In genomic region chr9:127664678-127665507, GRCh38 we compare ENCODE assay signal across 1 cellular context.
A peak's percentile ranks its signal among the peaks of the same experiment; 100 is the strongest.
TF ChIP-seq lines count a peak whose summit lies in the region.

No MANE protein-coding gene starts in this region.

TF ChIP-seq in HepG2, 621 proteins besides CTCF, POLR2A, EP300 and RAD21 (continued from another document and continues in another):
- no peak for TF ChIP-seq ZNF770 (CRISPR knock-in tag; IDR thresholded peaks at IDR 0.05)
- TF ChIP-seq, protein P1, sequence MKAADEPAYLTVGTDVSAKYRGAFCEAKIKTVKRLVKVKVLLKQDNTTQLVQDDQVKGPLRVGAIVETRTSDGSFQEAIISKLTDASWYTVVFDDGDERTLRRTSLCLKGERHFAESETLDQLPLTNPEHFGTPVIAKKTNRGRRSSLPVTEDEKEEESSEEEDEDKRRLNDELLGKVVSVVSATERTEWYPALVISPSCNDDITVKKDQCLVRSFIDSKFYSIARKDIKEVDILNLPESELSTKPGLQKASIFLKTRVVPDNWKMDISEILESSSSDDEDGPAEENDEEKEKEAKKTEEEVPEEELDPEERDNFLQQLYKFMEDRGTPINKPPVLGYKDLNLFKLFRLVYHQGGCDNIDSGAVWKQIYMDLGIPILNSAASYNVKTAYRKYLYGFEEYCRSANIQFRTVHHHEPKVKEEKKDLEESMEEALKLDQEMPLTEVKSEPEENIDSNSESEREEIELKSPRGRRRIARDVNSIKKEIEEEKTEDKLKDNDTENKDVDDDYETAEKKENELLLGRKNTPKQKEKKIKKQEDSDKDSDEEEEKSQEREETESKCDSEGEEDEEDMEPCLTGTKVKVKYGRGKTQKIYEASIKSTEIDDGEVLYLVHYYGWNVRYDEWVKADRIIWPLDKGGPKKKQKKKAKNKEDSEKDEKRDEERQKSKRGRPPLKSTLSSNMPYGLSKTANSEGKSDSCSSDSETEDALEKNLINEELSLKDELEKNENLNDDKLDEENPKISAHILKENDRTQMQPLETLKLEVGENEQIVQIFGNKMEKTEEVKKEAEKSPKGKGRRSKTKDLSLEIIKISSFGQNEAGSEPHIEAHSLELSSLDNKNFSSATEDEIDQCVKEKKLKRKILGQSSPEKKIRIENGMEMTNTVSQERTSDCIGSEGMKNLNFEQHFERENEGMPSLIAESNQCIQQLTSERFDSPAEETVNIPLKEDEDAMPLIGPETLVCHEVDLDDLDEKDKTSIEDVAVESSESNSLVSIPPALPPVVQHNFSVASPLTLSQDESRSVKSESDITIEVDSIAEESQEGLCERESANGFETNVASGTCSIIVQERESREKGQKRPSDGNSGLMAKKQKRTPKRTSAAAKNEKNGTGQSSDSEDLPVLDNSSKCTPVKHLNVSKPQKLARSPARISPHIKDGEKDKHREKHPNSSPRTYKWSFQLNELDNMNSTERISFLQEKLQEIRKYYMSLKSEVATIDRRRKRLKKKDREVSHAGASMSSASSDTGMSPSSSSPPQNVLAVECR (CRISPR knock-in tag; IDR thresholded peaks at IDR 0.05; ENCODE audit: borderline replicate concordance): peak; percentile 81
- no peak for TF ChIP-seq SMARCE1 (IDR thresholded peaks at IDR 0.05; ENCODE audit: borderline replicate concordance)
- TF ChIP-seq, protein P2, sequence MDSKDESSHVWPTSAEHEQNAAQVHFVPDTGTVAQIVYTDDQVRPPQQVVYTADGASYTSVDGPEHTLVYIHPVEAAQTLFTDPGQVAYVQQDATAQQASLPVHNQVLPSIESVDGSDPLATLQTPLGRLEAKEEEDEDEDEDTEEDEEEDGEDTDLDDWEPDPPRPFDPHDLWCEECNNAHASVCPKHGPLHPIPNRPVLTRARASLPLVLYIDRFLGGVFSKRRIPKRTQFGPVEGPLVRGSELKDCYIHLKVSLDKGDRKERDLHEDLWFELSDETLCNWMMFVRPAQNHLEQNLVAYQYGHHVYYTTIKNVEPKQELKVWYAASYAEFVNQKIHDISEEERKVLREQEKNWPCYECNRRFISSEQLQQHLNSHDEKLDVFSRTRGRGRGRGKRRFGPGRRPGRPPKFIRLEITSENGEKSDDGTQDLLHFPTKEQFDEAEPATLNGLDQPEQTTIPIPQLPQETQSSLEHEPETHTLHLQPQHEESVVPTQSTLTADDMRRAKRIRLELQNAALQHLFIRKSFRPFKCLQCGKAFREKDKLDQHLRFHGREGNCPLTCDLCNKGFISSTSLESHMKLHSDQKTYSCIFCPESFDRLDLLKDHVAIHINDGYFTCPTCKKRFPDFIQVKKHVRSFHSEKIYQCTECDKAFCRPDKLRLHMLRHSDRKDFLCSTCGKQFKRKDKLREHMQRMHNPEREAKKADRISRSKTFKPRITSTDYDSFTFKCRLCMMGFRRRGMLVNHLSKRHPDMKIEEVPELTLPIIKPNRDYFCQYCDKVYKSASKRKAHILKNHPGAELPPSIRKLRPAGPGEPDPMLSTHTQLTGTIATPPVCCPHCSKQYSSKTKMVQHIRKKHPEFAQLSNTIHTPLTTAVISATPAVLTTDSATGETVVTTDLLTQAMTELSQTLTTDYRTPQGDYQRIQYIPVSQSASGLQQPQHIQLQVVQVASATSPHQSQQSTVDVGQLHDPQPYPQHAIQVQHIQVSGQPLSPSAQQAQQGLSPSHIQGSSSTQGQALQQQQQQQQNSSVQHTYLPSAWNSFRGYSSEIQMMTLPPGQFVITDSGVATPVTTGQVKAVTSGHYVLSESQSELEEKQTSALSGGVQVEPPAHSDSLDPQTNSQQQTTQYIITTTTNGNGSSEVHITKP (CRISPR knock-in tag; IDR thresholded peaks at IDR 0.05; ENCODE audit: low read depth): 0 out of 2 replicates have a peak, but pooled peaks have one; percentile 37
- no peak for TF ChIP-seq CENPX (CRISPR knock-in tag; IDR thresholded peaks at IDR 0.05)
- no peak for TF ChIP-seq ZNF567 (CRISPR knock-in tag; IDR thresholded peaks at IDR 0.05; ENCODE audit: borderline replicate concordance)
- 0 out of 2 replicates have a peak, but pooled peaks have one; percentile 60 for TF ChIP-seq ZNF878 (CRISPR knock-in tag; IDR thresholded peaks at IDR 0.05)
- TF ChIP-seq, protein P3, sequence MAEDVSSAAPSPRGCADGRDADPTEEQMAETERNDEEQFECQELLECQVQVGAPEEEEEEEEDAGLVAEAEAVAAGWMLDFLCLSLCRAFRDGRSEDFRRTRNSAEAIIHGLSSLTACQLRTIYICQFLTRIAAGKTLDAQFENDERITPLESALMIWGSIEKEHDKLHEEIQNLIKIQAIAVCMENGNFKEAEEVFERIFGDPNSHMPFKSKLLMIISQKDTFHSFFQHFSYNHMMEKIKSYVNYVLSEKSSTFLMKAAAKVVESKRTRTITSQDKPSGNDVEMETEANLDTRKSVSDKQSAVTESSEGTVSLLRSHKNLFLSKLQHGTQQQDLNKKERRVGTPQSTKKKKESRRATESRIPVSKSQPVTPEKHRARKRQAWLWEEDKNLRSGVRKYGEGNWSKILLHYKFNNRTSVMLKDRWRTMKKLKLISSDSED (CRISPR knock-in tag; IDR thresholded peaks at IDR 0.05): no peak
- no peak for TF ChIP-seq ATF7-NPFF (CRISPR knock-in tag; IDR thresholded peaks at IDR 0.05; ENCODE audit: low read depth)
- peak; percentile 61; the same call in 1 of the 2 replicates for TF ChIP-seq PATZ1 (CRISPR knock-in tag; IDR thresholded peaks at IDR 0.05)
- TF ChIP-seq ATF6 (CRISPR knock-in tag; conservative IDR thresholded peaks at IDR 0.05): no peak
- peak; percentile 72; the same call in 1 of the 2 replicates for TF ChIP-seq ZNF143 (CRISPR knock-in tag; IDR thresholded peaks at IDR 0.05)
- no peak for TF ChIP-seq AKAP8 (CRISPR knock-in tag; IDR thresholded peaks at IDR 0.05)
- TF ChIP-seq SIN3A (IDR thresholded peaks at IDR 0.05; ENCODE audit: borderline replicate concordance, low read depth, low read length): no peak
- no peak for TF ChIP-seq GTF3A (CRISPR knock-in tag; conservative IDR thresholded peaks at IDR 0.05)
- TF ChIP-seq, protein P4, sequence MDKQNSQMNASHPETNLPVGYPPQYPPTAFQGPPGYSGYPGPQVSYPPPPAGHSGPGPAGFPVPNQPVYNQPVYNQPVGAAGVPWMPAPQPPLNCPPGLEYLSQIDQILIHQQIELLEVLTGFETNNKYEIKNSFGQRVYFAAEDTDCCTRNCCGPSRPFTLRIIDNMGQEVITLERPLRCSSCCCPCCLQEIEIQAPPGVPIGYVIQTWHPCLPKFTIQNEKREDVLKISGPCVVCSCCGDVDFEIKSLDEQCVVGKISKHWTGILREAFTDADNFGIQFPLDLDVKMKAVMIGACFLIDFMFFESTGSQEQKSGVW (CRISPR knock-in tag; IDR thresholded peaks at IDR 0.05; ENCODE audit: borderline replicate concordance): no peak
- no peak for TF ChIP-seq LCORL (IDR thresholded peaks at IDR 0.05)
- peak; percentile 51; the same call in 1 of the 2 replicates for TF ChIP-seq LCORL (CRISPR knock-in tag; IDR thresholded peaks at IDR 0.05)
- peak; percentile 34; the same call in 1 of the 2 replicates for TF ChIP-seq BCL6 (CRISPR knock-in tag; IDR thresholded peaks at IDR 0.05)
- 0 out of 2 replicates have a peak, but pooled peaks have one; percentile 57 for TF ChIP-seq ZNF451 (CRISPR knock-in tag; IDR thresholded peaks at IDR 0.05)
- TF ChIP-seq, protein P5, sequence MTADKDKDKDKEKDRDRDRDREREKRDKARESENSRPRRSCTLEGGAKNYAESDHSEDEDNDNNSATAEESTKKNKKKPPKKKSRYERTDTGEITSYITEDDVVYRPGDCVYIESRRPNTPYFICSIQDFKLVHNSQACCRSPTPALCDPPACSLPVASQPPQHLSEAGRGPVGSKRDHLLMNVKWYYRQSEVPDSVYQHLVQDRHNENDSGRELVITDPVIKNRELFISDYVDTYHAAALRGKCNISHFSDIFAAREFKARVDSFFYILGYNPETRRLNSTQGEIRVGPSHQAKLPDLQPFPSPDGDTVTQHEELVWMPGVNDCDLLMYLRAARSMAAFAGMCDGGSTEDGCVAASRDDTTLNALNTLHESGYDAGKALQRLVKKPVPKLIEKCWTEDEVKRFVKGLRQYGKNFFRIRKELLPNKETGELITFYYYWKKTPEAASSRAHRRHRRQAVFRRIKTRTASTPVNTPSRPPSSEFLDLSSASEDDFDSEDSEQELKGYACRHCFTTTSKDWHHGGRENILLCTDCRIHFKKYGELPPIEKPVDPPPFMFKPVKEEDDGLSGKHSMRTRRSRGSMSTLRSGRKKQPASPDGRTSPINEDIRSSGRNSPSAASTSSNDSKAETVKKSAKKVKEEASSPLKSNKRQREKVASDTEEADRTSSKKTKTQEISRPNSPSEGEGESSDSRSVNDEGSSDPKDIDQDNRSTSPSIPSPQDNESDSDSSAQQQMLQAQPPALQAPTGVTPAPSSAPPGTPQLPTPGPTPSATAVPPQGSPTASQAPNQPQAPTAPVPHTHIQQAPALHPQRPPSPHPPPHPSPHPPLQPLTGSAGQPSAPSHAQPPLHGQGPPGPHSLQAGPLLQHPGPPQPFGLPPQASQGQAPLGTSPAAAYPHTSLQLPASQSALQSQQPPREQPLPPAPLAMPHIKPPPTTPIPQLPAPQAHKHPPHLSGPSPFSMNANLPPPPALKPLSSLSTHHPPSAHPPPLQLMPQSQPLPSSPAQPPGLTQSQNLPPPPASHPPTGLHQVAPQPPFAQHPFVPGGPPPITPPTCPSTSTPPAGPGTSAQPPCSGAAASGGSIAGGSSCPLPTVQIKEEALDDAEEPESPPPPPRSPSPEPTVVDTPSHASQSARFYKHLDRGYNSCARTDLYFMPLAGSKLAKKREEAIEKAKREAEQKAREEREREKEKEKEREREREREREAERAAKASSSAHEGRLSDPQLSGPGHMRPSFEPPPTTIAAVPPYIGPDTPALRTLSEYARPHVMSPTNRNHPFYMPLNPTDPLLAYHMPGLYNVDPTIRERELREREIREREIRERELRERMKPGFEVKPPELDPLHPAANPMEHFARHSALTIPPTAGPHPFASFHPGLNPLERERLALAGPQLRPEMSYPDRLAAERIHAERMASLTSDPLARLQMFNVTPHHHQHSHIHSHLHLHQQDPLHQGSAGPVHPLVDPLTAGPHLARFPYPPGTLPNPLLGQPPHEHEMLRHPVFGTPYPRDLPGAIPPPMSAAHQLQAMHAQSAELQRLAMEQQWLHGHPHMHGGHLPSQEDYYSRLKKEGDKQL (CRISPR knock-in tag; IDR thresholded peaks at IDR 0.05; ENCODE audit: low read depth): no peak
- no peak for TF ChIP-seq MTA1 (CRISPR knock-in tag; IDR thresholded peaks at IDR 0.05; ENCODE audit: borderline replicate concordance)
- no peak for TF ChIP-seq ZNF350 (CRISPR knock-in tag; IDR thresholded peaks at IDR 0.05; ENCODE audit: borderline replicate concordance, low read depth)
- peak; percentile 58; the same call in 1 of the 2 replicates for TF ChIP-seq THAP11 (CRISPR knock-in tag; IDR thresholded peaks at IDR 0.05)
- TF ChIP-seq ZNF160 (CRISPR knock-in tag; IDR thresholded peaks at IDR 0.05): no peak
